1 cellular context compared by ENCODE assay signal in genomic region chr12:6961695-6962284, GRCh38.
A peak's percentile ranks its signal among the peaks of the same experiment; 100 is the strongest.
TF ChIP-seq lines count a peak whose summit lies in the region.

No MANE protein-coding gene starts in this region.

TF ChIP-seq in IMR-90, 13 proteins besides CTCF, POLR2A, EP300 and RAD21:
- TF ChIP-seq FOS (IDR thresholded peaks at IDR 0.05; ENCODE audit: low read depth, low read length): no peak
- peak; percentile 79 for TF ChIP-seq MAFK (IDR thresholded peaks at IDR 0.05; ENCODE audit: low read depth, low read length)
- no peak for TF ChIP-seq RCOR1 (IDR thresholded peaks at IDR 0.05; ENCODE audit: insufficient replicate concordance, low read length)
- no peak for TF ChIP-seq RFX5 (IDR thresholded peaks at IDR 0.05; ENCODE audit: low read depth, low read length)
- peak; percentile 92 for TF ChIP-seq NFE2L2 (IDR thresholded peaks at IDR 0.05; ENCODE audit: low read depth, low read length)
- TF ChIP-seq ELK1 (IDR thresholded peaks at IDR 0.05; ENCODE audit: borderline replicate concordance, low read depth, low read length): no peak
- TF ChIP-seq BHLHE40 (IDR thresholded peaks at IDR 0.05; ENCODE audit: low read depth, low read length): no peak
- TF ChIP-seq MXI1 (IDR thresholded peaks at IDR 0.05; ENCODE audit: borderline replicate concordance, low read depth, low read length): 0 out of 2 replicates have a peak, but pooled peaks have one; percentile 24
- TF ChIP-seq CHD1 (IDR thresholded peaks at IDR 0.05; ENCODE audit: low read depth, low read length): no peak
- no peak for TF ChIP-seq USF2 (IDR thresholded peaks at IDR 0.05; ENCODE audit: low read depth, low read length)
- peak; percentile 49; the same call in 1 of the 2 replicates for TF ChIP-seq MAZ (IDR thresholded peaks at IDR 0.05; ENCODE audit: borderline replicate concordance, low read depth, low read length)
- TF ChIP-seq SMC3 (IDR thresholded peaks at IDR 0.05; ENCODE audit: low read depth, low read length): peak; percentile 37; the same call in 1 of the 2 replicates
- TF ChIP-seq CEBPB (IDR thresholded peaks at IDR 0.05; ENCODE audit: low read depth, low read length): no peak
